Comparison of ENCODE assay signal across 13 cellular contexts in the genomic region with DNA sequence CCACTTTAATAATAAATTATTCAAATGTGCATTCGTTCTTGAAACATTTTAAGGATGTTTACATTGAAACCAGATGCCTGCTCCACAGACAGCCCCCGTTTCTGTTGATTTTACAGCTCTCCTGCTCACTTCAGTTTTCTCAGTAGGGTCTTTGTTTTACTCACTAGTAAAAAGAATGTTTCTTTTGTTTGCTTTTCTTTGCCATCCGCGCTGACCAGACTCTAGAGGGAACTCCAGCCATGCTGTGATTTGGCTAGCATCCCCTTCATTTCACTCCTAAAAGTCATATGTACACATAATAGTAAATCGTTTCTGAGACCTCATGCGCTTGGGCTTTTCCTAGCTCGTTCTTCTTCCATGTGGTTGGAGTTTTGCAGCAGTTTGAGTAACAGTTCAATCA. TPM values are rescaled to one million over a fixed set of nuclear protein-coding genes. Genes with fewer than 3 reads are reported as not detected.
DNase-seq lines count a peak whose midpoint lies in the region; TF ChIP-seq lines count a peak whose summit lies in the region.
"Had no signal": no experiment of that assay in that cellular context is flagged by ENCODE, and none has a peak within 500 bp of the region (broad histone marks: within the 10 kb centered on the region; RNA-seq: fewer than 3 reads in every experiment).

No MANE protein-coding gene starts in this region.

- H3K9me3 ChIP-seq in HEK293 (ENCODE audit: control insufficient read depth, insufficient read depth, low read depth, low read length): no peaks in the 10 kb centered on the region
- H3K9me3 ChIP-seq in fibroblast of lung (ENCODE audit: control insufficient read depth, insufficient read depth, low read depth, low read length): no peaks in the 10 kb centered on the region
- no peaks in the 10 kb centered on the region for H3K9me3 ChIP-seq in BE2C
- H3K9me3 ChIP-seq: spleen had no signal

- H3K27ac ChIP-seq in HEK293 (ENCODE audit: extremely low read depth, low read depth, low read length): peak overlapping the region; percentile 30; the same call in 1 of the 2 replicates
- no peak overlapping the region for H3K27ac ChIP-seq in fibroblast of lung (ENCODE audit: insufficient read depth, low read length)
- H3K27ac ChIP-seq: epithelial cell of prostate, spleen had no signal

- H3K4me3 ChIP-seq in HEK293 (ENCODE audit: low read depth, low read length) (no peak overlapping the region), fibroblast of lung (replicated peaks in 1 of 4; ENCODE audit: control extremely low read depth in 1 of 4, insufficient read depth in 1 of 4, low read depth in 3 of 4, low read length in 4 of 4) (peak overlapping the region in 1 of 4 experiments; percentile 6), BE2C (ENCODE audit: low read depth, low read length) (no peak overlapping the region)
- H3K4me3 ChIP-seq: spleen had no signal

- CTCF ChIA-PET in HEK293 (lab: Yijun Ruan, JAX): interaction anchor here (0.6 to 1.6 kb wide), 9 partner anchors 16 to 177 kb away, joined by 3 to 7 read pairs (median 4); no protein-coding TSS in a partner anchor

- no peak overlapping the region for H3K9ac ChIP-seq in fibroblast of lung (ENCODE audit: insufficient read depth, low read length)

- TF ChIP-seq CTCF in HEK293 (tag by site-specific recombination; IDR thresholded peaks at IDR 0.05) (no peak), fibroblast of lung (conservative IDR thresholded peaks at IDR 0.05 in 1 of 2, IDR thresholded peaks at IDR 0.05 in 1 of 2; ENCODE audit: low read depth in 1 of 2, low read length in 2 of 2) (no peak), progenitor cell of endocrine pancreas (IDR thresholded peaks at IDR 0.05; ENCODE audit: unreplicated experiment) (no peak), BE2C (IDR thresholded peaks at IDR 0.05; ENCODE audit: low read depth, low read length) (no peak)

- H3K27me3 Mint-ChIP-seq in progenitor cell of endocrine pancreas: peaks cover 6% of the 10 kb centered on the region
- peaks cover 2% of the 10 kb centered on the region for H3K27me3 Mint-ChIP-seq in activated T-cell treated with anti-CD3 and anti-CD28 coated beads, Interleukin-2, amount 50 U/mL, for 24 hours

- no peaks in the 10 kb centered on the region for H3K79me2 ChIP-seq in fibroblast of lung (ENCODE audit: control insufficient read depth, insufficient read depth, low read length)

- no peak overlapping the region for H3K4me2 ChIP-seq in fibroblast of lung (ENCODE audit: extremely low read depth, insufficient read depth, low read length)

- DNase-seq in NCI-H748 (lab: John Stamatoyannopoulos, UW; ENCODE audit: unreplicated experiment): peak; percentile 58
- DNase-seq in fibroblast of lung (ENCODE audit: low read depth in 2 of 2): peak; percentile 66 to 72
- no peak for DNase-seq in progenitor cell of endocrine pancreas (ENCODE audit: low spot score, unreplicated experiment)
- DNase-seq in BE2C: no peak
- DNase-seq in SW 1271 (lab: John Stamatoyannopoulos, UW): no peak
- DNase-seq in activated T-cell treated with anti-CD3 and anti-CD28 coated beads, Interleukin-2, amount 50 U/mL, for 24 hours: no peak
- DNase-seq: activated CD8-positive, alpha-beta memory T cell treated with anti-CD3 and anti-CD28 coated beads for 24 hours; NCI-H524 treated with DMSO at 0.1 percent for 48 hours; SIG-M5; spleen had no signal

- no peaks in the 10 kb centered on the region for H3K36me3 Mint-ChIP-seq in progenitor cell of endocrine pancreas (ENCODE audit: insufficient read depth)
- H3K36me3 Mint-ChIP-seq in activated T-cell treated with anti-CD3 and anti-CD28 coated beads, Interleukin-2, amount 50 U/mL, for 24 hours (ENCODE audit: low read depth): no peaks in the 10 kb centered on the region

- H3K36me3 ChIP-seq in HEK293 (ENCODE audit: control insufficient read depth in 2 of 2, insufficient read depth in 1 of 2, low read length in 2 of 2): no peaks in the 10 kb centered on the region
- H3K36me3 ChIP-seq in fibroblast of lung (ENCODE audit: control insufficient read depth, insufficient read depth, low read length): no peaks in the 10 kb centered on the region
- no peaks in the 10 kb centered on the region for H3K36me3 ChIP-seq in BE2C
- H3K36me3 ChIP-seq: spleen had no signal

- H3K27me3 ChIP-seq in fibroblast of lung (ENCODE audit: control insufficient read depth, insufficient read depth, low read length): no peaks in the 10 kb centered on the region
- H3K27me3 ChIP-seq in BE2C: no peaks in the 10 kb centered on the region

- POLR2A ChIA-PET in HEK293 (lab: Yijun Ruan, JAX): no interaction called here

- no peak overlapping the region for H3K4me3 Mint-ChIP-seq in progenitor cell of endocrine pancreas (ENCODE audit: low read depth)
- no peak overlapping the region for H3K4me3 Mint-ChIP-seq in activated T-cell treated with anti-CD3 and anti-CD28 coated beads, Interleukin-2, amount 50 U/mL, for 24 hours
- H3K4me3 Mint-ChIP-seq: neural crest cell had no signal

- H3K27ac Mint-ChIP-seq in progenitor cell of endocrine pancreas: peak overlapping the region; percentile 87
- no peak overlapping the region for H3K27ac Mint-ChIP-seq in activated T-cell treated with anti-CD3 and anti-CD28 coated beads, Interleukin-2, amount 50 U/mL, for 24 hours

- H3K9me3 Mint-ChIP-seq in progenitor cell of endocrine pancreas (ENCODE audit: low read depth): peaks cover 3% of the 10 kb centered on the region
- H3K9me3 Mint-ChIP-seq in activated T-cell treated with anti-CD3 and anti-CD28 coated beads, Interleukin-2, amount 50 U/mL, for 24 hours: no peaks in the 10 kb centered on the region
- H3K9me3 Mint-ChIP-seq: neural crest cell had no signal

- H3K4me1 Mint-ChIP-seq in progenitor cell of endocrine pancreas (ENCODE audit: low read depth): peaks cover 20% of the 10 kb centered on the region
- no peaks in the 10 kb centered on the region for H3K4me1 Mint-ChIP-seq in activated T-cell treated with anti-CD3 and anti-CD28 coated beads, Interleukin-2, amount 50 U/mL, for 24 hours (ENCODE audit: low read depth)

- H2AFZ ChIP-seq in fibroblast of lung (ENCODE audit: low read length): no peak overlapping the region

- H3K4me1 ChIP-seq in HEK293 (ENCODE audit: control insufficient read depth, insufficient read depth, low read length) (peaks cover 5% of the 10 kb centered on the region; the same call in 1 of the 2 replicates), fibroblast of lung (ENCODE audit: control insufficient read depth, extremely low read depth, insufficient read depth, low read length) (no peaks in the 10 kb centered on the region), BE2C (no peaks in the 10 kb centered on the region)
- H3K4me1 ChIP-seq: spleen had no signal

- no peaks in the 10 kb centered on the region for H4K20me1 ChIP-seq in fibroblast of lung (ENCODE audit: control insufficient read depth, extremely low read depth, insufficient read depth, low read length)

TF ChIP-seq in HEK293, 187 proteins besides CTCF, POLR2A, EP300 and RAD21 (continues in another document):
- TF ChIP-seq, protein P1, sequence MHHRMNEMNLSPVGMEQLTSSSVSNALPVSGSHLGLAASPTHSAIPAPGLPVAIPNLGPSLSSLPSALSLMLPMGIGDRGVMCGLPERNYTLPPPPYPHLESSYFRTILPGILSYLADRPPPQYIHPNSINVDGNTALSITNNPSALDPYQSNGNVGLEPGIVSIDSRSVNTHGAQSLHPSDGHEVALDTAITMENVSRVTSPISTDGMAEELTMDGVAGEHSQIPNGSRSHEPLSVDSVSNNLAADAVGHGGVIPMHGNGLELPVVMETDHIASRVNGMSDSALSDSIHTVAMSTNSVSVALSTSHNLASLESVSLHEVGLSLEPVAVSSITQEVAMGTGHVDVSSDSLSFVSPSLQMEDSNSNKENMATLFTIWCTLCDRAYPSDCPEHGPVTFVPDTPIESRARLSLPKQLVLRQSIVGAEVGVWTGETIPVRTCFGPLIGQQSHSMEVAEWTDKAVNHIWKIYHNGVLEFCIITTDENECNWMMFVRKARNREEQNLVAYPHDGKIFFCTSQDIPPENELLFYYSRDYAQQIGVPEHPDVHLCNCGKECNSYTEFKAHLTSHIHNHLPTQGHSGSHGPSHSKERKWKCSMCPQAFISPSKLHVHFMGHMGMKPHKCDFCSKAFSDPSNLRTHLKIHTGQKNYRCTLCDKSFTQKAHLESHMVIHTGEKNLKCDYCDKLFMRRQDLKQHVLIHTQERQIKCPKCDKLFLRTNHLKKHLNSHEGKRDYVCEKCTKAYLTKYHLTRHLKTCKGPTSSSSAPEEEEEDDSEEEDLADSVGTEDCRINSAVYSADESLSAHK (tag by site-specific recombination; IDR thresholded peaks at IDR 0.05): 0 out of 2 replicates have a peak, but pooled peaks have one; percentile 10
- no peak for TF ChIP-seq ZBTB8A (tag by site-specific recombination; IDR thresholded peaks at IDR 0.05)
- no peak for TF ChIP-seq ZNF184 (tag by site-specific recombination; IDR thresholded peaks at IDR 0.05)
- no peak for TF ChIP-seq ZNF624 (tag by site-specific recombination; IDR thresholded peaks at IDR 0.05)
- TF ChIP-seq ZEB2 (tag by site-specific recombination; IDR thresholded peaks at IDR 0.05): no peak
- no peak for TF ChIP-seq ZNF416 (tag by site-specific recombination; IDR thresholded peaks at IDR 0.05)
- TF ChIP-seq OSR2 (tag by site-specific recombination; IDR thresholded peaks at IDR 0.05): no peak
- TF ChIP-seq GLIS1 (tag by site-specific recombination; IDR thresholded peaks at IDR 0.05): no peak
- TF ChIP-seq ZNF530 (tag by site-specific recombination; IDR thresholded peaks at IDR 0.05; ENCODE audit: low read depth): no peak
- TF ChIP-seq, protein P2, sequence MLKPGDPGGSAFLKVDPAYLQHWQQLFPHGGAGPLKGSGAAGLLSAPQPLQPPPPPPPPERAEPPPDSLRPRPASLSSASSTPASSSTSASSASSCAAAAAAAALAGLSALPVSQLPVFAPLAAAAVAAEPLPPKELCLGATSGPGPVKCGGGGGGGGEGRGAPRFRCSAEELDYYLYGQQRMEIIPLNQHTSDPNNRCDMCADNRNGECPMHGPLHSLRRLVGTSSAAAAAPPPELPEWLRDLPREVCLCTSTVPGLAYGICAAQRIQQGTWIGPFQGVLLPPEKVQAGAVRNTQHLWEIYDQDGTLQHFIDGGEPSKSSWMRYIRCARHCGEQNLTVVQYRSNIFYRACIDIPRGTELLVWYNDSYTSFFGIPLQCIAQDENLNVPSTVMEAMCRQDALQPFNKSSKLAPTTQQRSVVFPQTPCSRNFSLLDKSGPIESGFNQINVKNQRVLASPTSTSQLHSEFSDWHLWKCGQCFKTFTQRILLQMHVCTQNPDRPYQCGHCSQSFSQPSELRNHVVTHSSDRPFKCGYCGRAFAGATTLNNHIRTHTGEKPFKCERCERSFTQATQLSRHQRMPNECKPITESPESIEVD (tag by site-specific recombination; IDR thresholded peaks at IDR 0.05): peak; percentile 54
- TF ChIP-seq ZNF169 (tag by site-specific recombination; IDR thresholded peaks at IDR 0.05): no peak
- no peak for TF ChIP-seq ZNF510 (tag by site-specific recombination; IDR thresholded peaks at IDR 0.05; ENCODE audit: insufficient replicate concordance)

RNA-seq across cellular contexts. Expression of gene PALM2AKAP2, which starts 28.7 kb away (rescaled TPM):
- total RNA-seq in fibroblast of lung (6.9 and 9.9 TPM in 2 replicates), progenitor cell of endocrine pancreas (0.51 and 0.74 TPM in 2 replicates)
- polyA plus RNA-seq in fibroblast of lung: 3.7 and 7.7 TPM in 2 replicates
- 3.6 and 11.1 TPM in 2 replicates for polyA plus RNA-seq in fibroblast of lung (2012)
- polyA minus RNA-seq in fibroblast of lung (ENCODE audit: low replicate concordance): 2.0 and 11.2 TPM in 2 replicates
- polyA plus RNA-seq in BE2C (2012; ENCODE audit: insufficient read depth, insufficient read length, low read depth): not detected

Comparison
In these comparisons a context has a peak if more than half of its experiments do, and no peak if none do; other contexts are left out.
1. DNase-seq: peak in NCI-H748 (single experiment) and fibroblast of lung (2 of 2); none in progenitor cell of endocrine pancreas (single experiment), BE2C (single experiment), SW 1271 (0 of 2) and activated T-cell treated with anti-CD3 and anti-CD28 coated beads, Interleukin-2, amount 50 U/mL, for 24 hours (single experiment).